Comparison of ENCODE assay signal across 23 cellular contexts in genomic region chr2:66109419-66109818, GRCh38.
"Had no signal": no experiment of that assay in that cellular context is flagged by ENCODE, and none has a peak within 500 bp of the region (broad histone marks: within the 10 kb centered on the region; RNA-seq: fewer than 3 reads in every experiment).

No MANE protein-coding gene starts in this region.

- ATAC-seq: activated CD8-positive, alpha-beta T cell treated with anti-CD3 and anti-CD28 coated beads, Interleukin-2, amount 10 ng/mL, durations not matched to agents 7 days and 5 days; activated naive CD4-positive, alpha-beta T cell treated with anti-CD3 and anti-CD28 coated beads, Interleukin-2, amount 50 U/mL, for 72 hours; body of pancreas had no signal

- DNase-seq: activated CD4-positive, alpha-beta T cell treated with anti-CD3 and anti-CD28 coated beads, Interleukin-2, amount 10 ng/mL, durations not matched to agents 7 days and 5 days; activated CD4-positive, alpha-beta T cell treated with anti-CD3 and anti-CD28 coated beads, Interleukin-2, amount 50 U/mL, for 48 hours; activated CD8-positive, alpha-beta T cell treated with anti-CD3 and anti-CD28 coated beads, Interleukin-2, amount 10 ng/mL, durations not matched to agents 7 days and 5 days; activated gamma-delta T cell treated with Interleukin-2 at 50 U/mL for 16 hours; activated naive CD4-positive, alpha-beta T cell treated with anti-CD3 and anti-CD28 coated beads for 36 hours; activated T-cell treated with anti-CD3 and anti-CD28 coated beads, Interleukin-2, amount 50 U/mL, for 24 hours; adrenal gland; body of pancreas; NCI-H1436 treated with DMSO at 0.1 percent for 48 hours; NCI-H1694 treated with DMSO at 0.1 percent for 48 hours; NCI-H2029; NCI-H2171 treated with DMSO at 0.1 percent for 48 hours; NCI-H2227 treated with DMSO at 0.1 percent for 48 hours; NCI-H446; NCI-H510A treated with DMSO at 0.1 percent for 48 hours; NCI-H526 treated with DMSO at 0.1 percent for 48 hours; NCI-H774; PC-9; Right ventricle myocardium superior had no signal

- H3K4me1 Mint-ChIP-seq: activated CD4-positive, alpha-beta T cell treated with anti-CD3 and anti-CD28 coated beads, Interleukin-2, amount 10 ng/mL, durations not matched to agents 7 days and 5 days had no signal

- H3K4me3 Mint-ChIP-seq: activated CD4-positive, alpha-beta T cell treated with anti-CD3 and anti-CD28 coated beads, Interleukin-2, amount 10 ng/mL, durations not matched to agents 7 days and 5 days; activated CD8-positive, alpha-beta T cell treated with anti-CD3 and anti-CD28 coated beads, Interleukin-2, amount 10 ng/mL, durations not matched to agents 7 days and 5 days; activated naive CD4-positive, alpha-beta T cell treated with anti-CD3 and anti-CD28 coated beads for 36 hours; activated T-cell treated with anti-CD3 and anti-CD28 coated beads, Interleukin-2, amount 50 U/mL, for 24 hours; activated T-helper 1 cell treated with anti-CD3 and anti-CD28 coated beads, Interleukin-12 subunit alpha, Interleukin-12 subunit beta, Interleukin-2, Interleukin-4 antibody, amounts not matched to agents 30 ng/mL and 10 ng/mL and 1 ng/mL, durations not matched to agents 14 hours and 24 hours and 36 hours; T-helper 2 cell treated with Interferon-gamma antibody and Interleukin-4, amounts not matched to agents 5 μg/mL and 100 μg/mL, for 36 hours had no signal

- H3K27me3 ChIP-seq: adrenal gland, body of pancreas, breast epithelium had no signal

- H3K9me3 Mint-ChIP-seq: activated CD4-positive, alpha-beta T cell treated with anti-CD3 and anti-CD28 coated beads, Interleukin-2, amount 10 ng/mL, durations not matched to agents 7 days and 5 days; activated T-cell treated with anti-CD3 and anti-CD28 coated beads, Interleukin-2, amount 50 U/mL, for 24 hours; activated T-helper 1 cell treated with anti-CD3 and anti-CD28 coated beads, Interleukin-12 subunit alpha, Interleukin-12 subunit beta, Interleukin-2, Interleukin-4 antibody, amounts not matched to agents 30 ng/mL and 10 ng/mL and 1 ng/mL, durations not matched to agents 14 hours and 24 hours and 36 hours had no signal

- H3K36me3 Mint-ChIP-seq: activated naive CD4-positive, alpha-beta T cell treated with anti-CD3 and anti-CD28 coated beads, Interleukin-2, amount 50 U/mL, for 72 hours had no signal

- H3K4me2 ChIP-seq: PC-9 had no signal

- H3K27ac ChIP-seq: adrenal gland, body of pancreas, breast epithelium, PC-9 had no signal

- H3K4me1 ChIP-seq: adrenal gland, body of pancreas, breast epithelium had no signal

- H3K4me3 ChIP-seq: adrenal gland, body of pancreas, breast epithelium, PC-9 had no signal

- H3K36me3 ChIP-seq: adrenal gland, breast epithelium had no signal

- H3K9me3 ChIP-seq: adrenal gland, body of pancreas, breast epithelium had no signal

- H3K27ac Mint-ChIP-seq: activated CD4-positive, alpha-beta T cell treated with anti-CD3 and anti-CD28 coated beads, Interleukin-2, amount 10 ng/mL, durations not matched to agents 7 days and 5 days; activated CD8-positive, alpha-beta T cell treated with anti-CD3 and anti-CD28 coated beads, Interleukin-2, amount 10 ng/mL, durations not matched to agents 7 days and 5 days; activated naive CD4-positive, alpha-beta T cell treated with anti-CD3 and anti-CD28 coated beads for 36 hours; activated naive CD4-positive, alpha-beta T cell treated with anti-CD3 and anti-CD28 coated beads, Interleukin-2, amount 50 U/mL, for 72 hours; activated T-cell treated with anti-CD3 and anti-CD28 coated beads, Interleukin-2, amount 50 U/mL, for 24 hours; activated T-helper 1 cell treated with anti-CD3 and anti-CD28 coated beads, Interleukin-12 subunit alpha, Interleukin-12 subunit beta, Interleukin-2, Interleukin-4 antibody, amounts not matched to agents 30 ng/mL and 10 ng/mL and 1 ng/mL, durations not matched to agents 14 hours and 24 hours and 36 hours; T-helper 2 cell treated with Interferon-gamma antibody and Interleukin-4, amounts not matched to agents 5 μg/mL and 100 μg/mL, for 36 hours had no signal

- H2AFZ ChIP-seq: PC-9 had no signal

- H3K27me3 Mint-ChIP-seq: activated CD4-positive, alpha-beta T cell treated with anti-CD3 and anti-CD28 coated beads, Interleukin-2, amount 10 ng/mL, durations not matched to agents 7 days and 5 days; activated T-cell treated with anti-CD3 and anti-CD28 coated beads, Interleukin-2, amount 50 U/mL, for 24 hours had no signal
